Comparison of ENCODE assay signal across 8 cellular contexts in the genomic region with DNA sequence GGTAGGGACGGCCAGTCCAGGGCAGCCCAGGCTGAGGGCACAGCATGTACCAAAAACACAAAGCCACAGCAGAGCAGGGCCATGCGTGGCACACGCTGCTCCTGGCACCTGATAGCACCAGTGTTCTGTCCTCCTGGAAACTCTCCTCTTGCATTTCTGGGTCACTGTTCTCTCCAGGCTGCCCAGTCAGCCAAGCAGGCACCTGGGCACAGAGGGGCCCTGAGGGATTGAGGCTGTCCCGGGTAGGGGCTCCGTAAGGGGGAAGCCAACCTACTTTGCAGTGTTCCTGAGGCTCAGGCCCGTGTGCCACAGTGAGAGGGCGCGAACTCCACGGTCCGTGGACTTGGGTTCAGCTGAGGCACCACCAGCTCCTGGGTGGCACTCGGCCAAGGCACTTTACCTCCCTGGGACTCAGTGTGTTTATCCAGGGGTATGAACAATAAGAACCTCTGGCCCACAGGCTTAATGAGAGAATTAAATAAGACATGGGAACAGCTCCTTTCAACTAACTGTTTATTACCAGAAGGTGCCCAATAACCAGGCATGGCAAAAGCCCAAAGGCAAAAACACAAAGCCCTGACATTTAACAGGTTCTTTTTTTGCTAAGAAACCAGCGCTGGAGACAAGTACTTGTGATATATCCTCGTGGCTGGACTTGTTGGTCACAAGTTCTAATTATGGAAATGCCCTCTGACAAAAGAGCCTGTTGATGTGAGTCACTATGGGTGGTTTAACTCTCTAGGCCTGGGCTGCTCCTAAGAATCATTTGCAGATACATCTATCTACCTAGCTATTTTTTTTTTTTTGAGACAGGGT.
A peak's percentile ranks its signal among the peaks of the same experiment; 100 is the strongest.
DNase-seq lines count a peak whose midpoint lies in the region; ATAC-seq, FAIRE-seq and TF ChIP-seq lines count a peak whose summit lies in the region.
"Not testable (repeated sequence)": the region's sequence is repeated elsewhere in the genome, so short reads cannot be mapped to it uniquely, and the experiment has no call there.

No MANE protein-coding gene starts in this region.

- peak overlapping the region; percentile 79 for H3K27ac Mint-ChIP-seq in activated B cell treated with CpG ODN at 0.5 μM for 24 hours

- CTCF ChIA-PET in activated B cell treated with CpG ODN at 0.5 μM for 24 hours (lab: Charles Lee), result interaction anchor here (0.6 kb wide), 1 partner anchor 67 kb away, joined by 4 read pairs; no protein-coding TSS in a partner anchor

- not testable (repeated sequence) for H3K4me3 ChIP-seq in bronchial epithelial cell (ENCODE audit: low read depth, low read length); fibroblast of the aortic adventitia (ENCODE audit: low read depth, low read length); retinal pigment epithelial cell (ENCODE audit: low read length)

- not testable (repeated sequence) for H3K36me3 ChIP-seq in bronchial epithelial cell (ENCODE audit: control insufficient read depth, insufficient read depth, low read length)

- POLR2A ChIA-PET in activated B cell treated with CpG ODN at 0.5 μM for 24 hours (lab: Charles Lee), result interaction anchor here (0.7 to 2.5 kb wide), 8 partner anchors 10 to 111 kb away, joined by 3 to 17 read pairs (median 4); no protein-coding TSS in a partner anchor

- not testable (repeated sequence) for H3K27me3 ChIP-seq in bronchial epithelial cell (ENCODE audit: control insufficient read depth, insufficient read depth, low read length)

- TF ChIP-seq CTCF in activated B cell treated with CpG ODN at 0.5 μM for 24 hours (IDR thresholded peaks at IDR 0.05); bronchial epithelial cell (IDR thresholded peaks at IDR 0.05; ENCODE audit: insufficient read depth, low read length, severe bottlenecking); fibroblast of the aortic adventitia (IDR thresholded peaks at IDR 0.05; ENCODE audit: insufficient read depth, low read length); retinal pigment epithelial cell (conservative IDR thresholded peaks at IDR 0.05; ENCODE audit: low read depth, low read length): not testable (repeated sequence)

- intact Hi-C loops in activated B cell treated with CpG ODN at 0.5 μM for 24 hours (cut with micrococcal nuclease), result loop anchor here (5.0 kb wide), 1 partner anchor 481 kb away; a partner anchor contains a TSS

- H3K36me3 Mint-ChIP-seq in activated B cell treated with CpG ODN at 0.5 μM for 24 hours (ENCODE audit: low read depth), result not testable (repeated sequence)

- H3K4me3 Mint-ChIP-seq in activated B cell treated with CpG ODN at 0.5 μM for 24 hours, result peak overlapping the region; percentile 48

- not testable (repeated sequence) for TF ChIP-seq POLR2A in GM12891 (IDR thresholded peaks at IDR 0.05; ENCODE audit: low read depth, low read length)

- DNase-seq in ACHN (peak; percentile 47), NCI-H2227 (lab: John Stamatoyannopoulos, UW; ENCODE audit: unreplicated experiment) (peak; percentile 25), activated B cell treated with CpG ODN at 0.5 μM for 24 hours (peak; percentile 25), bronchial epithelial cell (ENCODE audit: low read depth) (peak; percentile 89), fibroblast of the aortic adventitia (ENCODE audit: low read depth) (peak; percentile 60), left lobe of liver (ENCODE audit: low spot score) (peak; percentile 59), retinal pigment epithelial cell (ENCODE audit: low read depth) (peak; percentile 91)
- DNase-seq in GM12891 (ENCODE audit: insufficient read length, low spot score), result not testable (repeated sequence)

- in situ Hi-C loops in ACHN (cut with HindIII; ENCODE audit: low pct_ligation_motif_present, low pct_unique_long_range_greater_than_20kb, low sequenced_read_pairs), result not testable (repeated sequence)

- not testable (repeated sequence) for ATAC-seq in activated B cell treated with CpG ODN at 0.5 μM for 24 hours (ENCODE audit: low read depth)
- peak; percentile 80 for ATAC-seq in left lobe of liver

- H3K27me3 Mint-ChIP-seq in activated B cell treated with CpG ODN at 0.5 μM for 24 hours, result not testable (repeated sequence)

- H3K9me3 Mint-ChIP-seq in activated B cell treated with CpG ODN at 0.5 μM for 24 hours, result not testable (repeated sequence)

- peaks cover 54% of the 10 kb centered on the region for H3K4me1 Mint-ChIP-seq in activated B cell treated with CpG ODN at 0.5 μM for 24 hours

- FAIRE-seq in GM12891 (lab: Jason Lieb, UNC), result peak; percentile 50
- FAIRE-seq in bronchial epithelial cell (lab: Jason Lieb, UNC), result peak; percentile 7
